8 cellular contexts compared by ENCODE assay signal in genomic region chr2:118186858-118187254, GRCh38.
DNase-seq lines count a peak whose midpoint lies in the region; ATAC-seq and TF ChIP-seq lines count a peak whose summit lies in the region.

No MANE protein-coding gene starts in this region.

- H3K27me3 ChIP-seq in H7 (ENCODE audit: control insufficient read depth, insufficient read depth, low read length) (peaks cover 2% of the 10 kb centered on the region), gastroesophageal sphincter (no peaks in the 10 kb centered on the region), skeletal muscle tissue (ENCODE audit: control insufficient read depth in 3 of 3, insufficient read depth in 3 of 3, low read length in 3 of 3) (no peaks in the 10 kb centered on the region)

- peak overlapping the region; percentile 76 to 87 (median 84) for H3K9ac ChIP-seq in skeletal muscle tissue (ENCODE audit: low read depth in 1 of 3, low read length in 3 of 3)

- H3K27ac ChIP-seq in VCaP = peak overlapping the region; percentile 88
- H3K27ac ChIP-seq in gastroesophageal sphincter = peak overlapping the region; percentile 31 to 87 (median 86)
- peak overlapping the region; percentile 75 for H3K27ac ChIP-seq in skeletal muscle tissue (ENCODE audit: low read depth, low read length)

- no peak for ATAC-seq in gastroesophageal sphincter
- no peak for ATAC-seq in GM19397 (IDR thresholded peaks at IDR 0.05; ENCODE audit: unreplicated experiment)

- H3K9me3 ChIP-seq in gastroesophageal sphincter (no peaks in the 10 kb centered on the region), skeletal muscle tissue (ENCODE audit: control insufficient read depth in 3 of 3, low read length in 3 of 3) (no peaks in the 10 kb centered on the region)

- WGBS in gastroesophageal sphincter (ENCODE audit: low coverage in 1 of 2), 2 donors = 81 to 85% methylated on average over 2 to 5 of the region's 5 CpGs

- H3K4me1 ChIP-seq in gastroesophageal sphincter (peaks cover 0 to 17% (median 0%) of the 10 kb centered on the region in 3 donors), skeletal muscle tissue (ENCODE audit: control insufficient read depth in 3 of 3, insufficient read depth in 3 of 3, low read length in 3 of 3) (peaks cover 5 to 13% (median 8%) of the 10 kb centered on the region in 3 donors)

- peak overlapping the region; percentile 76 for H3K4me3 ChIP-seq in H7 (ENCODE audit: insufficient read depth, low read depth, low read length)
- H3K4me3 ChIP-seq in gastroesophageal sphincter = peak overlapping the region; percentile 48 to 68
- H3K4me3 ChIP-seq in skeletal muscle tissue (ENCODE audit: low read length in 3 of 3) = peak overlapping the region in 2 of 3 donors; percentile 86 to 91

- no peak for TF ChIP-seq EP300 in gastroesophageal sphincter (IDR thresholded peaks at IDR 0.05)

- DNase-seq in H7 (no peak), NCI-H82 treated with DMSO at 0.1 percent for 48 hours (lab: John Stamatoyannopoulos, UW; ENCODE audit: unreplicated experiment) (no peak), SKM-1 treated with dmso at 0.1 percent for 144 hours (lab: John Stamatoyannopoulos, UW; ENCODE audit: unreplicated experiment) (no peak), NCI-H748 treated with DMSO at 0.1 percent for 48 hours (lab: John Stamatoyannopoulos, UW) (no peak)

- H3K36me3 ChIP-seq in H7 (replicated peaks; ENCODE audit: control insufficient read depth, insufficient read depth, low read length) (no peaks in the 10 kb centered on the region), gastroesophageal sphincter (no peaks in the 10 kb centered on the region), skeletal muscle tissue (ENCODE audit: control insufficient read depth in 3 of 3, insufficient read depth in 3 of 3, low read length in 3 of 3) (no peaks in the 10 kb centered on the region)

- no peak for TF ChIP-seq CTCF in VCaP (conservative IDR thresholded peaks at IDR 0.05)
- no peak for TF ChIP-seq CTCF in gastroesophageal sphincter (IDR thresholded peaks at IDR 0.05)

- TF ChIP-seq POLR2A in gastroesophageal sphincter (IDR thresholded peaks at IDR 0.05) = no peak
